In the genomic region with DNA sequence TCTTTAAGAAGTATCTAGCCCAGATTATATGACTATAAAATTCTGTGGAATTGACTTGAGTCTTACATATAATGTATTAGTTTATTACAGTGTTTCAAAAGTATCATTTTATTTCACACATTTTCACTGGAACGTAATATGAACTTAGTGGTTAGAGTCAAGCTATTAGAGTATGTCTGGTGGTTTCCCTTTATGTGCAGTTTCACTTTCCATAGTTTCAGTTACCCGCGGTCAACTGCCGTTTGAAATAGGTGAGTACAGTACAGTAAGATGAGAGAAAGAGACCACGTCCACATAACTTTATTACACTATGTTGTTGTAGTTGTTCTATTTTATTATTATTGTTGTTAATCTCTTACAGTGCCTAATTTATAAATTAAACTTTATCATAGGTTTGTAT, we compare ENCODE assay signal across 11 cellular contexts. TPM values are rescaled to one million over a fixed set of nuclear protein-coding genes. Genes with fewer than 3 reads are reported as not detected.
DNase-seq lines count a peak whose midpoint lies in the region; ATAC-seq and TF ChIP-seq lines count a peak whose summit lies in the region.
"Had no signal": no experiment of that assay in that cellular context is flagged by ENCODE, and none has a peak within 500 bp of the region (broad histone marks: within the 10 kb centered on the region; RNA-seq: fewer than 3 reads in every experiment).

No MANE protein-coding gene starts in this region.

- 85% methylated on average over 5 of the region's 5 CpGs for WGBS in prostate gland

- in situ Hi-C loops in GM13976 (cut with MboI; ENCODE audit: low sequenced_read_pairs, unreplicated experiment), result loop anchor here (25.0 kb wide), 2 partner anchors 402 to 802 kb away; no protein-coding TSS in a partner anchor

- H3K9me3 ChIP-seq in prostate gland, result no peaks in the 10 kb centered on the region

- H3K4me1 ChIP-seq in prostate gland (replicated peaks), result no peaks in the 10 kb centered on the region

- H3K4me1 Mint-ChIP-seq in activated CD8-positive, alpha-beta T cell treated with anti-CD3 and anti-CD28 coated beads, Interleukin-2, amount 10 ng/mL, durations not matched to agents 7 days and 5 days (ENCODE audit: low read depth), result peaks cover 19% of the 10 kb centered on the region

- POLR2A ChIA-PET in activated CD8-positive, alpha-beta T cell treated with anti-CD3 and anti-CD28 coated beads, Interleukin-2, amount 10 ng/mL, durations not matched to agents 7 days and 5 days (lab: Charles Lee), result no interaction called here

- H3K36me3 ChIP-seq in prostate gland, result no peaks in the 10 kb centered on the region

- no peak overlapping the region for H3K4me3 Mint-ChIP-seq in activated CD8-positive, alpha-beta T cell treated with anti-CD3 and anti-CD28 coated beads, Interleukin-2, amount 10 ng/mL, durations not matched to agents 7 days and 5 days
- H3K4me3 Mint-ChIP-seq: type B pancreatic cell had no signal

- H3K27ac ChIP-seq in dorsolateral prefrontal cortex (no peak overlapping the region), prostate gland (no peak overlapping the region)

- no peak for TF ChIP-seq POLR2A in prostate gland (IDR thresholded peaks at IDR 0.05)

- H3K36me3 Mint-ChIP-seq in activated CD8-positive, alpha-beta T cell treated with anti-CD3 and anti-CD28 coated beads, Interleukin-2, amount 10 ng/mL, durations not matched to agents 7 days and 5 days (ENCODE audit: low read depth), result no peaks in the 10 kb centered on the region

- H3K27me3 Mint-ChIP-seq in activated CD8-positive, alpha-beta T cell treated with anti-CD3 and anti-CD28 coated beads, Interleukin-2, amount 10 ng/mL, durations not matched to agents 7 days and 5 days (ENCODE audit: low read depth), result no peaks in the 10 kb centered on the region
- H3K27me3 Mint-ChIP-seq: type B pancreatic cell had no signal

- H3K9me3 Mint-ChIP-seq in activated CD8-positive, alpha-beta T cell treated with anti-CD3 and anti-CD28 coated beads, Interleukin-2, amount 10 ng/mL, durations not matched to agents 7 days and 5 days (ENCODE audit: insufficient read depth), result no peaks in the 10 kb centered on the region
- H3K9me3 Mint-ChIP-seq: type B pancreatic cell had no signal

- H3K27ac Mint-ChIP-seq in activated CD8-positive, alpha-beta T cell treated with anti-CD3 and anti-CD28 coated beads, Interleukin-2, amount 10 ng/mL, durations not matched to agents 7 days and 5 days, result no peak overlapping the region
- H3K27ac Mint-ChIP-seq: type B pancreatic cell had no signal

- no peaks in the 10 kb centered on the region for H3K27me3 ChIP-seq in dorsolateral prefrontal cortex
- no peaks in the 10 kb centered on the region for H3K27me3 ChIP-seq in prostate gland (replicated peaks; ENCODE audit: insufficient read depth)

- CTCF ChIA-PET in activated CD8-positive, alpha-beta T cell treated with anti-CD3 and anti-CD28 coated beads, Interleukin-2, amount 10 ng/mL, durations not matched to agents 7 days and 5 days (lab: Charles Lee), result interaction anchor here (1.2 to 2.7 kb wide), 3 partner anchors 50 to 813 kb away, joined by 3 to 6 read pairs (median 4); partner anchors contain the start of gene COMMD10

- DNase-seq in GM13976 (ENCODE audit: low spot score), result peak; percentile 53
- peak; percentile 57 for DNase-seq in activated CD8-positive, alpha-beta T cell treated with anti-CD3 and anti-CD28 coated beads, Interleukin-2, amount 10 ng/mL, durations not matched to agents 7 days and 5 days
- no peak for DNase-seq in dorsolateral prefrontal cortex
- DNase-seq in AG20443 (ENCODE audit: low spot score), result no peak
- no peak for DNase-seq in EL
- DNase-seq in prostate gland (ENCODE audit: low spot score), result no peak
- DNase-seq: NCI-H774, right cardiac atrium had no signal

- intact Hi-C loops in dorsolateral prefrontal cortex (cut with DNase I) (loop anchor here in 1 of 2 donors (5.0 kb wide), 1 partner anchor 437 kb away; the partner anchor contains the start of gene SEMA6A), prostate gland (cut with DNase I) (loop anchor here (10.0 kb wide), 1 partner anchor 439 kb away; the partner anchor contains the start of gene SEMA6A)

- TF ChIP-seq CTCF in GM13976 (IDR thresholded peaks at IDR 0.05; ENCODE audit: borderline replicate concordance, control extremely low read depth, extremely low read depth, insufficient read depth, missing control alignments) (no peak), dorsolateral prefrontal cortex (IDR thresholded peaks at IDR 0.05 in 54 of 56, conservative IDR thresholded peaks at IDR 0.05 in 2 of 56; ENCODE audit: low read depth in 1 of 56, partially characterized antibody in 56 of 56) (no peak), prostate gland (IDR thresholded peaks at IDR 0.05) (no peak)

- ATAC-seq in GM19467 (IDR thresholded peaks at IDR 0.05; ENCODE audit: unreplicated experiment), result peak; percentile 100
- peak; percentile 100 for ATAC-seq in HG03175 (IDR thresholded peaks at IDR 0.05; ENCODE audit: unreplicated experiment)
- peak; percentile 89 for ATAC-seq in activated CD8-positive, alpha-beta T cell treated with anti-CD3 and anti-CD28 coated beads, Interleukin-2, amount 10 ng/mL, durations not matched to agents 7 days and 5 days
- ATAC-seq: right cardiac atrium had no signal

- H3K4me3 ChIP-seq in dorsolateral prefrontal cortex (no peak overlapping the region), prostate gland (no peak overlapping the region)

RNA-seq across cellular contexts. Expression of gene COMMD10, which starts 50.5 kb away (rescaled TPM):
- 10 to 100 TPM; 21.7 to 24.4 TPM for total RNA-seq in activated CD8-positive, alpha-beta T cell treated with anti-CD3 and anti-CD28 coated beads, Interleukin-2, amount 10 ng/mL, durations not matched to agents 7 days and 5 days
- 10 to 100 TPM; 18.5 to 41.6 (median 29.6) TPM for total RNA-seq in dorsolateral prefrontal cortex
- 10 to 100 TPM; 26.6 to 27.9 TPM for total RNA-seq in prostate gland

Comparison
In these comparisons a context has a peak if more than half of its experiments do, and no peak if none do; other contexts are left out.
1. DNase-seq: peak in GM13976 (single experiment) and activated CD8-positive, alpha-beta T cell treated with anti-CD3 and anti-CD28 coated beads, Interleukin-2, amount 10 ng/mL, durations not matched to agents 7 days and 5 days (single experiment); none in dorsolateral prefrontal cortex (0 of 10), AG20443 (single experiment), EL (single experiment) and prostate gland (single experiment).
2. Peak in every context shown above with its lines, with median percentiles within 50 percentile points of each other: ATAC-seq.